24 cellular contexts compared by ENCODE assay signal in the genomic region with DNA sequence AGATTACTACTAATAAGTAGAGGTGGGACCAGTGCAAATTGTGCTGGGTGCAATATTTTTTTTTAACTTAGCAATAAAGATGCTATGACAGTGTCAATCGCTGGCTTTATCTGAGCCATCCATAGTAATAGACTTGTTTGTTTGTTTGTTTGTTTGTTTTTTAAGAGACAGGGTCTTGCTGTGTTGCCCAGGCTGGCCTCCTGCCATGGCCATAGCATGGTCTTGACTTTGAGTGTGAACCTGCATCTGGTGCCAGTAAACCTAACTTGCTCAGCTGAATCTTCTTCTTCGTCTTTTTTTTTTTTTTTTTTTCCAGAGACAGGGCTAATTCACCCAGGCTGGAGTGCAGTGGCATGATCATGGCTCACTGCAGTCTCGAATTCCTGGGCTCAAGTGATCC. TPM values are rescaled to one million over a fixed set of nuclear protein-coding genes. Genes with fewer than 3 reads are reported as not detected.
A peak's percentile ranks its signal among the peaks of the same experiment; 100 is the strongest.
DNase-seq lines count a peak whose midpoint lies in the region; ATAC-seq and TF ChIP-seq lines count a peak whose summit lies in the region.
"Had no signal": no experiment of that assay in that cellular context is flagged by ENCODE, and none has a peak within 500 bp of the region (broad histone marks: within the 10 kb centered on the region; RNA-seq: fewer than 3 reads in every experiment).

No MANE protein-coding gene starts in this region.

- H3K9me3 ChIP-seq in heart left ventricle (no peaks in the 10 kb centered on the region), esophagus muscularis mucosa (no peaks in the 10 kb centered on the region), uterus (no peaks in the 10 kb centered on the region), endodermal cell (ENCODE audit: control insufficient read depth, low read length) (no peaks in the 10 kb centered on the region)
- H3K9me3 ChIP-seq: pancreas, spleen had no signal

- WGBS in heart left ventricle, 4 donors = 35 to 51% (median 42%) methylated on average over 3 of the region's 3 CpGs
- WGBS in esophagus muscularis mucosa = 68% methylated on average over 3 of the region's 3 CpGs
- WGBS in endodermal cell (ENCODE audit: insufficient coverage in 1 of 2, insufficient read length in 1 of 2), 2 experiments = 95 to 100% methylated on average over 3 of the region's 3 CpGs

- H3K27me3 ChIP-seq in heart left ventricle = no peaks in the 10 kb centered on the region
- H3K27me3 ChIP-seq in esophagus muscularis mucosa = no peaks in the 10 kb centered on the region
- H3K27me3 ChIP-seq in uterus = no peaks in the 10 kb centered on the region
- no peaks in the 10 kb centered on the region for H3K27me3 ChIP-seq in endodermal cell (ENCODE audit: control insufficient read depth, insufficient read depth, low read length, poor library complexity, severe bottlenecking)
- H3K27me3 ChIP-seq: hepatocyte, pancreas, spleen had no signal

- H3K9ac ChIP-seq in endodermal cell (ENCODE audit: extremely low read depth, low read length, poor library complexity, severe bottlenecking) = no peak overlapping the region

- H3K4me3 Mint-ChIP-seq in endodermal cell = no peak overlapping the region
- H3K4me3 Mint-ChIP-seq in stimulated activated effector memory CD8-positive, alpha-beta T cell treated with anti-CD3 and anti-CD28 coated beads, Interleukin-12 subunit alpha, Interleukin-12 subunit beta, amount 100 ng/mL, for 72 hours = no peak overlapping the region
- H3K4me3 Mint-ChIP-seq: CD14-positive monocyte; memory B cell; naive thymus-derived CD8-positive, alpha-beta T cell had no signal

- intact Hi-C loops in heart left ventricle (cut with DNase I) (loop anchor here in 6 of 10 donors (5.0 to 10.0 kb wide), 5 partner anchors 33 to 62 kb away; no protein-coding TSS in a partner anchor), left ventricle myocardium superior (cut with micrococcal nuclease) (no loop called here), esophagus muscularis mucosa (cut with DNase I) (no loop called here), uterus (cut with DNase I; ENCODE audit: low total_unique reads) (no loop called here)

- TF ChIP-seq CTCF in heart left ventricle (IDR thresholded peaks at IDR 0.05) = no peak
- TF ChIP-seq CTCF in esophagus muscularis mucosa (IDR thresholded peaks at IDR 0.05) = no peak
- no peak for TF ChIP-seq CTCF in retinal pigment epithelial cell (conservative IDR thresholded peaks at IDR 0.05; ENCODE audit: low read depth, low read length)
- no peak for TF ChIP-seq CTCF in uterus (IDR thresholded peaks at IDR 0.05)
- no peak for TF ChIP-seq CTCF in endodermal cell (conservative IDR thresholded peaks at IDR 0.05)

- H3K36me3 ChIP-seq in heart left ventricle = no peaks in the 10 kb centered on the region
- no peaks in the 10 kb centered on the region for H3K36me3 ChIP-seq in esophagus muscularis mucosa
- no peaks in the 10 kb centered on the region for H3K36me3 ChIP-seq in uterus
- no peaks in the 10 kb centered on the region for H3K36me3 ChIP-seq in endodermal cell (ENCODE audit: control insufficient read depth, insufficient read depth, low read length)
- H3K36me3 ChIP-seq: pancreas, spleen had no signal

- no peak overlapping the region for H3K27ac Mint-ChIP-seq in endodermal cell
- no peak overlapping the region for H3K27ac Mint-ChIP-seq in stimulated activated effector memory CD8-positive, alpha-beta T cell treated with anti-CD3 and anti-CD28 coated beads, Interleukin-12 subunit alpha, Interleukin-12 subunit beta, amount 100 ng/mL, for 72 hours
- H3K27ac Mint-ChIP-seq: memory B cell had no signal

- H3K36me3 Mint-ChIP-seq in endodermal cell (ENCODE audit: low read depth) = peaks cover 9% of the 10 kb centered on the region
- no peaks in the 10 kb centered on the region for H3K36me3 Mint-ChIP-seq in stimulated activated effector memory CD8-positive, alpha-beta T cell treated with anti-CD3 and anti-CD28 coated beads, Interleukin-12 subunit alpha, Interleukin-12 subunit beta, amount 100 ng/mL, for 72 hours
- H3K36me3 Mint-ChIP-seq: memory B cell; naive thymus-derived CD8-positive, alpha-beta T cell had no signal

- H3K27ac ChIP-seq in heart left ventricle (peak overlapping the region; percentile 54 to 91 (median 70)), esophagus muscularis mucosa (replicated peaks in 1 of 4) (peak overlapping the region; percentile 42 to 68 (median 59)), uterus (peak overlapping the region; percentile 78 to 82), endodermal cell (ENCODE audit: low read depth, low read length) (no peak overlapping the region)
- H3K27ac ChIP-seq: hepatocyte, pancreas, spleen had no signal

- no peak for TF ChIP-seq EP300 in esophagus muscularis mucosa (IDR thresholded peaks at IDR 0.05)

- ATAC-seq in heart left ventricle = no peak
- no peak for ATAC-seq in left ventricle myocardium superior
- no peak for ATAC-seq in stimulated activated effector memory CD8-positive, alpha-beta T cell treated with anti-CD3 and anti-CD28 coated beads, Interleukin-12 subunit alpha, Interleukin-12 subunit beta, amount 100 ng/mL, for 72 hours
- ATAC-seq: GM12878; naive thymus-derived CD8-positive, alpha-beta T cell had no signal

- no peaks in the 10 kb centered on the region for H3K27me3 Mint-ChIP-seq in endodermal cell (ENCODE audit: insufficient read depth)
- H3K27me3 Mint-ChIP-seq: memory B cell; naive thymus-derived CD8-positive, alpha-beta T cell had no signal

- H3K4me1 Mint-ChIP-seq in endodermal cell = peaks cover 9% of the 10 kb centered on the region
- H3K4me1 Mint-ChIP-seq in stimulated activated effector memory CD8-positive, alpha-beta T cell treated with anti-CD3 and anti-CD28 coated beads, Interleukin-12 subunit alpha, Interleukin-12 subunit beta, amount 100 ng/mL, for 72 hours = peaks cover 6% of the 10 kb centered on the region
- H3K4me1 Mint-ChIP-seq: memory B cell had no signal

- TF ChIP-seq POLR2A in heart left ventricle (IDR thresholded peaks at IDR 0.05) (no peak), esophagus muscularis mucosa (IDR thresholded peaks at IDR 0.05; ENCODE audit: low read depth) (no peak), uterus (IDR thresholded peaks at IDR 0.05) (no peak)

- DNase-seq in heart left ventricle (no peak), left ventricle myocardium superior (no peak), esophagus muscularis mucosa (ENCODE audit: extremely low spot score) (no peak), retinal pigment epithelial cell (ENCODE audit: low read depth) (no peak), uterus (no peak), NCI-H446 (lab: John Stamatoyannopoulos, UW) (no peak), endodermal cell (no peak)
- no peak for DNase-seq in stimulated activated effector memory CD8-positive, alpha-beta T cell treated with anti-CD3 and anti-CD28 coated beads, Interleukin-12 subunit alpha, Interleukin-12 subunit beta, amount 100 ng/mL, for 72 hours (ENCODE audit: low spot score in 2 of 2)
- DNase-seq: activated naive CD4-positive, alpha-beta T cell treated with Interleukin-2 at 50 U/mL for 16 hours; effector CD8-positive, alpha-beta T cell; GOT3; Kasumi-1; naive thymus-derived CD8-positive, alpha-beta T cell; NCI-H1105 treated with DMSO at 0.1 percent for 48 hours; NCI-H2171 treated with DMSO at 0.1 percent for 48 hours; pancreas; SHP77 treated with DMSO at 0.1 percent for 48 hours; spleen; stimulated activated CD4-positive, alpha-beta T cell treated with anti-CD3 and anti-CD28 coated beads, Interleukin-4, amount 100 ng/mL, for 4 hours; T-helper 1 cell had no signal

- peak overlapping the region in 1 of 12 donors; percentile 6 for H3K4me3 ChIP-seq in heart left ventricle
- no peak overlapping the region for H3K4me3 ChIP-seq in esophagus muscularis mucosa
- H3K4me3 ChIP-seq in retinal pigment epithelial cell (ENCODE audit: low read length) = peak overlapping the region; percentile 17
- no peak overlapping the region for H3K4me3 ChIP-seq in uterus
- H3K4me3 ChIP-seq in endodermal cell (ENCODE audit: low read length) = no peak overlapping the region
- H3K4me3 ChIP-seq: hepatocyte, pancreas, spleen had no signal

- peaks cover 6% of the 10 kb centered on the region for H3K9me3 Mint-ChIP-seq in endodermal cell
- no peaks in the 10 kb centered on the region for H3K9me3 Mint-ChIP-seq in stimulated activated effector memory CD8-positive, alpha-beta T cell treated with anti-CD3 and anti-CD28 coated beads, Interleukin-12 subunit alpha, Interleukin-12 subunit beta, amount 100 ng/mL, for 72 hours
- H3K9me3 Mint-ChIP-seq: memory B cell; naive thymus-derived CD8-positive, alpha-beta T cell had no signal

- H3K4me1 ChIP-seq in heart left ventricle (peaks cover 0 to 75% (median 54%) of the 10 kb centered on the region in 12 donors), esophagus muscularis mucosa (peaks cover 50 to 63% (median 60%) of the 10 kb centered on the region in 4 donors), uterus (peaks cover 0 to 6% of the 10 kb centered on the region in 2 donors), endodermal cell (ENCODE audit: control insufficient read depth, insufficient read depth, low read length) (no peaks in the 10 kb centered on the region)

RNA-seq across cellular contexts. Expression of a gene that starts 46.6 kb away (rescaled TPM):
- total RNA-seq in heart left ventricle (10 to 100 TPM; 20.5 to 43.3 (median 23.9) TPM), left ventricle myocardium superior (24.5 TPM), esophagus muscularis mucosa (10 to 100 TPM; 18.2 to 28.3 (median 23.6) TPM), uterus (10 to 100 TPM; 14.1 to 37.4 (median 19.4) TPM), endodermal cell (10 to 100 TPM; 44.9 to 46.1 TPM)
- 10 to 100 TPM; 12.8 to 20.3 TPM for polyA plus RNA-seq in heart left ventricle
- polyA plus RNA-seq in endodermal cell (2013, experiment 1 of 2) = 35.0 TPM
- polyA plus RNA-seq in endodermal cell (2013, experiment 2 of 2) = 35.1 TPM

Comparison
In these comparisons a context has a peak if more than half of its experiments do, and no peak if none do; other contexts are left out.
1. intact Hi-C loops: an anchor here in heart left ventricle (5.0 to 10.0 kb wide); none called in left ventricle myocardium superior, esophagus muscularis mucosa and uterus.